10 cellular contexts compared by ENCODE assay signal in the genomic region with DNA sequence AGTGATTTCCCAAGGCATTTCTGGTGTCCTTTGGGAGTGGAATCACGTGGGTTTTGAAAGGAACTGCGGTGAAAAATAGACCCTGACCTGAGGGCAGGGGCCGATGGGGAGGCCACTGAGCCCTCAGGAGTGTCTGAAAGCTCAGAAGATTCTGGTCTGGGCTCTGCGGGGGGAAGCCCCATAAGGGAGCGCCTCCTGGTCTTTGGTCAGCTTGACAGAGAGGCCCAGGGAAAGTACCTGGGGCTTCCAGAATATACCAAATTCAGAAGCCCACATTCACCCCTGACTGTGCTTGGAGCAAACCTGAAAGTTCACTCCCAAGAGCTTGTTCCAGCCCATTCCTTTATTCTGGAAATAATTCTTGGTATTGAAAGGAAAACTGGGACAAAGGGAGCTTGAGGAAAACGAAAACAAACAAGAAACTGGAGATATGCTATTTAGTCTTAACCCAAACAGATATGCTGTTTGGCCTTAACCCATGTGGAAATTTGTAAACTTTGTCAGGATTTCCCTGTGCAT. TPM values are rescaled to one million over a fixed set of nuclear protein-coding genes. Genes with fewer than 3 reads are reported as not detected.
DNase-seq lines count a peak whose midpoint lies in the region; ATAC-seq and TF ChIP-seq lines count a peak whose summit lies in the region.
"Had no signal": no experiment of that assay in that cellular context is flagged by ENCODE, and none has a peak within 500 bp of the region (broad histone marks: within the 10 kb centered on the region; RNA-seq: fewer than 3 reads in every experiment).

No MANE protein-coding gene starts in this region.

- no peak overlapping the region for H3K27ac Mint-ChIP-seq in activated T-helper 2 cell treated with anti-CD3 and anti-CD28 coated beads, Interferon-gamma antibody, Interleukin-2, Interleukin-4, amounts not matched to agents 10 μg/mL and 5 μg/mL and 100 μg/mL, durations not matched to agents 14 hours and 24 hours and 36 hours
- H3K27ac Mint-ChIP-seq: naive thymus-derived CD4-positive, alpha-beta T cell had no signal

- peaks cover 0 to 73% of the 10 kb centered on the region in 2 donors for H3K36me3 ChIP-seq in gastroesophageal sphincter
- peaks cover 34 to 45% of the 10 kb centered on the region in 2 donors for H3K36me3 ChIP-seq in stomach smooth muscle (ENCODE audit: control insufficient read depth in 2 of 2, insufficient read depth in 2 of 2, low read length in 2 of 2)

- TF ChIP-seq POLR2A in gastroesophageal sphincter (IDR thresholded peaks at IDR 0.05), result no peak

- H3K4me1 Mint-ChIP-seq in activated T-helper 2 cell treated with anti-CD3 and anti-CD28 coated beads, Interferon-gamma antibody, Interleukin-2, Interleukin-4, amounts not matched to agents 10 μg/mL and 5 μg/mL and 100 μg/mL, durations not matched to agents 14 hours and 24 hours and 36 hours (ENCODE audit: low read depth), result peaks cover 4% of the 10 kb centered on the region

- no peak for TF ChIP-seq EP300 in gastroesophageal sphincter (IDR thresholded peaks at IDR 0.05)

- no peak overlapping the region for H3K4me3 ChIP-seq in gastroesophageal sphincter
- H3K4me3 ChIP-seq in stomach smooth muscle (ENCODE audit: low read length in 2 of 2), result no peak overlapping the region

- no peaks in the 10 kb centered on the region for H3K36me3 Mint-ChIP-seq in activated T-helper 2 cell treated with anti-CD3 and anti-CD28 coated beads, Interferon-gamma antibody, Interleukin-2, Interleukin-4, amounts not matched to agents 10 μg/mL and 5 μg/mL and 100 μg/mL, durations not matched to agents 14 hours and 24 hours and 36 hours (ENCODE audit: low read depth)

- H3K4me1 ChIP-seq in gastroesophageal sphincter (peaks cover 5 to 74% (median 15%) of the 10 kb centered on the region in 3 donors), stomach smooth muscle (ENCODE audit: control insufficient read depth, insufficient read depth, low read length) (peaks cover 30% of the 10 kb centered on the region)

- no peak overlapping the region for H3K9ac ChIP-seq in stomach smooth muscle (ENCODE audit: low read length in 2 of 2)

- no peaks in the 10 kb centered on the region for H3K9me3 Mint-ChIP-seq in activated T-helper 2 cell treated with anti-CD3 and anti-CD28 coated beads, Interferon-gamma antibody, Interleukin-2, Interleukin-4, amounts not matched to agents 10 μg/mL and 5 μg/mL and 100 μg/mL, durations not matched to agents 14 hours and 24 hours and 36 hours
- H3K9me3 Mint-ChIP-seq: naive thymus-derived CD4-positive, alpha-beta T cell had no signal

- no peak for TF ChIP-seq CTCF in gastroesophageal sphincter (IDR thresholded peaks at IDR 0.05)

- ATAC-seq in HG02610 (IDR thresholded peaks at IDR 0.05; ENCODE audit: unreplicated experiment) (peak; percentile 51), gastroesophageal sphincter (no peak)
- ATAC-seq: naive thymus-derived CD4-positive, alpha-beta T cell had no signal

- no peaks in the 10 kb centered on the region for H3K27me3 ChIP-seq in gastroesophageal sphincter
- H3K27me3 ChIP-seq in stomach smooth muscle (ENCODE audit: control insufficient read depth in 1 of 2, insufficient read depth in 2 of 2, low read length in 2 of 2), result no peaks in the 10 kb centered on the region

- intact Hi-C loops in activated T-helper 2 cell treated with anti-CD3 and anti-CD28 coated beads, Interferon-gamma antibody, Interleukin-2, Interleukin-4, amounts not matched to agents 10 μg/mL and 5 μg/mL and 100 μg/mL, durations not matched to agents 14 hours and 24 hours and 36 hours (cut with micrococcal nuclease), result no loop called here

- H3K4me3 Mint-ChIP-seq in activated T-helper 2 cell treated with anti-CD3 and anti-CD28 coated beads, Interferon-gamma antibody, Interleukin-2, Interleukin-4, amounts not matched to agents 10 μg/mL and 5 μg/mL and 100 μg/mL, durations not matched to agents 14 hours and 24 hours and 36 hours (ENCODE audit: low read depth), result no peak overlapping the region
- H3K4me3 Mint-ChIP-seq: naive thymus-derived CD4-positive, alpha-beta T cell had no signal

- 37 to 63% methylated on average over 1 to 3 of the region's 6 CpGs for WGBS in gastroesophageal sphincter (ENCODE audit: low coverage in 1 of 2), 2 donors

- H3K27me3 Mint-ChIP-seq in activated T-helper 2 cell treated with anti-CD3 and anti-CD28 coated beads, Interferon-gamma antibody, Interleukin-2, Interleukin-4, amounts not matched to agents 10 μg/mL and 5 μg/mL and 100 μg/mL, durations not matched to agents 14 hours and 24 hours and 36 hours (ENCODE audit: low read depth), result peaks cover 4% of the 10 kb centered on the region
- H3K27me3 Mint-ChIP-seq: naive thymus-derived CD4-positive, alpha-beta T cell had no signal

- H3K27ac ChIP-seq in gastroesophageal sphincter, result peak overlapping the region in 3 of 4 donors; percentile 58 to 98 (median 68)
- peak overlapping the region; percentile 62 for H3K27ac ChIP-seq in stomach smooth muscle (ENCODE audit: low read length)

- H3K9me3 ChIP-seq in gastroesophageal sphincter (no peaks in the 10 kb centered on the region), stomach smooth muscle (ENCODE audit: control insufficient read depth in 2 of 2, low read length in 2 of 2) (no peaks in the 10 kb centered on the region)

- no peak for DNase-seq in activated T-helper 2 cell treated with anti-CD3 and anti-CD28 coated beads, Interferon-gamma antibody, Interleukin-2, Interleukin-4, amounts not matched to agents 10 μg/mL and 5 μg/mL and 100 μg/mL, durations not matched to agents 14 hours and 24 hours and 36 hours (ENCODE audit: low spot score)
- DNase-seq in activated CD4-positive, alpha-beta T cell treated with anti-CD3 and anti-CD28 coated beads for 4 hours, result no peak
- DNase-seq in germinal center (ENCODE audit: low spot score), result no peak
- DNase-seq: activated CD8-positive, alpha-beta memory T cell treated with anti-CD3 and anti-CD28 coated beads for 24 hours; amniotic stem cell; naive thymus-derived CD4-positive, alpha-beta T cell; NCI-H345 had no signal

RNA-seq across cellular contexts. Expression of gene NAGLU, which starts 23.2 kb away (rescaled TPM):
- 10 to 100 TPM; 31.9 to 46.9 (median 35.7) TPM for total RNA-seq in gastroesophageal sphincter
- 17.4 and 19.9 TPM in 2 replicates for total RNA-seq in activated T-helper 2 cell treated with anti-CD3 and anti-CD28 coated beads, Interferon-gamma antibody, Interleukin-2, Interleukin-4, amounts not matched to agents 10 μg/mL and 5 μg/mL and 100 μg/mL, durations not matched to agents 14 hours and 24 hours and 36 hours

RNA-seq across cellular contexts. Expression of gene HSD17B1, which starts 39.9 kb away (rescaled TPM):
- total RNA-seq in gastroesophageal sphincter, result 1 to 10 TPM in 1 of 4 donors, under 1 TPM in 3; 0.39 to 1.4 (median 0.69) TPM
- 0.91 and 1.4 TPM in 2 replicates for total RNA-seq in activated T-helper 2 cell treated with anti-CD3 and anti-CD28 coated beads, Interferon-gamma antibody, Interleukin-2, Interleukin-4, amounts not matched to agents 10 μg/mL and 5 μg/mL and 100 μg/mL, durations not matched to agents 14 hours and 24 hours and 36 hours

RNA-seq across cellular contexts. Expression of gene COASY, which starts 49.2 kb away (rescaled TPM):
- 10 to 100 TPM; 16.8 to 25.8 (median 19.9) TPM for total RNA-seq in gastroesophageal sphincter
- total RNA-seq in activated T-helper 2 cell treated with anti-CD3 and anti-CD28 coated beads, Interferon-gamma antibody, Interleukin-2, Interleukin-4, amounts not matched to agents 10 μg/mL and 5 μg/mL and 100 μg/mL, durations not matched to agents 14 hours and 24 hours and 36 hours, result 90.6 and 91.6 TPM in 2 replicates

RNA-seq across cellular contexts. Expression of gene MLX, which starts 54.1 kb away (rescaled TPM):
- 10 to 100 TPM; 24.4 to 33.9 (median 26.0) TPM for total RNA-seq in gastroesophageal sphincter
- 54.8 and 60.0 TPM in 2 replicates for total RNA-seq in activated T-helper 2 cell treated with anti-CD3 and anti-CD28 coated beads, Interferon-gamma antibody, Interleukin-2, Interleukin-4, amounts not matched to agents 10 μg/mL and 5 μg/mL and 100 μg/mL, durations not matched to agents 14 hours and 24 hours and 36 hours

RNA-seq across cellular contexts. Expression of gene ATP6V0A1, which starts 54.1 kb away (rescaled TPM):
- total RNA-seq in gastroesophageal sphincter, result 10 to 100 TPM; 47.5 to 84.5 (median 65.4) TPM
- total RNA-seq in activated T-helper 2 cell treated with anti-CD3 and anti-CD28 coated beads, Interferon-gamma antibody, Interleukin-2, Interleukin-4, amounts not matched to agents 10 μg/mL and 5 μg/mL and 100 μg/mL, durations not matched to agents 14 hours and 24 hours and 36 hours, result 16.0 and 17.5 TPM in 2 replicates
